1 cellular context compared by ENCODE assay signal in the genomic region with DNA sequence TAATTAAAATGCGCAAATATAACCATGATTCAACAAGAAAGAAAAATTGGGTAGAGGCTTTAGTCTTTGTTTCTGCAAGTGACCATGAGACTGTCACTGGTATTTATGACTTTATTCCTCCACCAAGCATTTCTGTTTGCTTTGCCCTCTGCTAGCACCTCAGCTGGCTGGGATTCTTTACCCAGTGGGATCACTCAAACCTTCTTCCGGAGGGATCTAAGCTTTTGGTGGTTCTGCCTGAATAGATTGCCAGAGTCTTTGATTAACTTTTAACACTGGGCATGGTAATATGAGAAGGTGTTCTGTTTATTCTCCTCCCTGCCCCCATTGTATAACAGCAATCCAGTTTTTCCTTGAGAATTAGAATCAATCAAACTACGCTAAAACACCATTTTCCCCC.
TF ChIP-seq lines count a peak whose summit lies in the region.

No MANE protein-coding gene starts in this region.

TF ChIP-seq in WTC11, 78 proteins besides CTCF, POLR2A, EP300 and RAD21 (continued from another document):
- TF ChIP-seq, protein P1, sequence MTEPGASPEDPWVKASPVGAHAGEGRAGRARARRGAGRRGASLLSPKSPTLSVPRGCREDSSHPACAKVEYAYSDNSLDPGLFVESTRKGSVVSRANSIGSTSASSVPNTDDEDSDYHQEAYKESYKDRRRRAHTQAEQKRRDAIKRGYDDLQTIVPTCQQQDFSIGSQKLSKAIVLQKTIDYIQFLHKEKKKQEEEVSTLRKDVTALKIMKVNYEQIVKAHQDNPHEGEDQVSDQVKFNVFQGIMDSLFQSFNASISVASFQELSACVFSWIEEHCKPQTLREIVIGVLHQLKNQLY (CRISPR knock-in tag; IDR thresholded peaks at IDR 0.05): no peak
- TF ChIP-seq ZNF423 (CRISPR knock-in tag; IDR thresholded peaks at IDR 0.05) (no peak), FOXJ3 (CRISPR knock-in tag; IDR thresholded peaks at IDR 0.05; ENCODE audit: borderline replicate concordance) (no peak), NR2C2 (CRISPR knock-in tag; IDR thresholded peaks at IDR 0.05) (no peak), TCF7 (CRISPR knock-in tag; IDR thresholded peaks at IDR 0.05; ENCODE audit: low read depth) (no peak), FOXK1 (CRISPR knock-in tag; IDR thresholded peaks at IDR 0.05) (no peak)
- TF ChIP-seq, protein P2, sequence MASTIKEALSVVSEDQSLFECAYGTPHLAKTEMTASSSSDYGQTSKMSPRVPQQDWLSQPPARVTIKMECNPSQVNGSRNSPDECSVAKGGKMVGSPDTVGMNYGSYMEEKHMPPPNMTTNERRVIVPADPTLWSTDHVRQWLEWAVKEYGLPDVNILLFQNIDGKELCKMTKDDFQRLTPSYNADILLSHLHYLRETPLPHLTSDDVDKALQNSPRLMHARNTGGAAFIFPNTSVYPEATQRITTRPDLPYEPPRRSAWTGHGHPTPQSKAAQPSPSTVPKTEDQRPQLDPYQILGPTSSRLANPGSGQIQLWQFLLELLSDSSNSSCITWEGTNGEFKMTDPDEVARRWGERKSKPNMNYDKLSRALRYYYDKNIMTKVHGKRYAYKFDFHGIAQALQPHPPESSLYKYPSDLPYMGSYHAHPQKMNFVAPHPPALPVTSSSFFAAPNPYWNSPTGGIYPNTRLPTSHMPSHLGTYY (CRISPR knock-in tag; IDR thresholded peaks at IDR 0.05): no peak
- TF ChIP-seq, protein P3, sequence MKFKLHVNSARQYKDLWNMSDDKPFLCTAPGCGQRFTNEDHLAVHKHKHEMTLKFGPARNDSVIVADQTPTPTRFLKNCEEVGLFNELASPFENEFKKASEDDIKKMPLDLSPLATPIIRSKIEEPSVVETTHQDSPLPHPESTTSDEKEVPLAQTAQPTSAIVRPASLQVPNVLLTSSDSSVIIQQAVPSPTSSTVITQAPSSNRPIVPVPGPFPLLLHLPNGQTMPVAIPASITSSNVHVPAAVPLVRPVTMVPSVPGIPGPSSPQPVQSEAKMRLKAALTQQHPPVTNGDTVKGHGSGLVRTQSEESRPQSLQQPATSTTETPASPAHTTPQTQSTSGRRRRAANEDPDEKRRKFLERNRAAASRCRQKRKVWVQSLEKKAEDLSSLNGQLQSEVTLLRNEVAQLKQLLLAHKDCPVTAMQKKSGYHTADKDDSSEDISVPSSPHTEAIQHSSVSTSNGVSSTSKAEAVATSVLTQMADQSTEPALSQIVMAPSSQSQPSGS (CRISPR knock-in tag; IDR thresholded peaks at IDR 0.05; ENCODE audit: borderline replicate concordance, low read depth): no peak
- TF ChIP-seq, protein P4, sequence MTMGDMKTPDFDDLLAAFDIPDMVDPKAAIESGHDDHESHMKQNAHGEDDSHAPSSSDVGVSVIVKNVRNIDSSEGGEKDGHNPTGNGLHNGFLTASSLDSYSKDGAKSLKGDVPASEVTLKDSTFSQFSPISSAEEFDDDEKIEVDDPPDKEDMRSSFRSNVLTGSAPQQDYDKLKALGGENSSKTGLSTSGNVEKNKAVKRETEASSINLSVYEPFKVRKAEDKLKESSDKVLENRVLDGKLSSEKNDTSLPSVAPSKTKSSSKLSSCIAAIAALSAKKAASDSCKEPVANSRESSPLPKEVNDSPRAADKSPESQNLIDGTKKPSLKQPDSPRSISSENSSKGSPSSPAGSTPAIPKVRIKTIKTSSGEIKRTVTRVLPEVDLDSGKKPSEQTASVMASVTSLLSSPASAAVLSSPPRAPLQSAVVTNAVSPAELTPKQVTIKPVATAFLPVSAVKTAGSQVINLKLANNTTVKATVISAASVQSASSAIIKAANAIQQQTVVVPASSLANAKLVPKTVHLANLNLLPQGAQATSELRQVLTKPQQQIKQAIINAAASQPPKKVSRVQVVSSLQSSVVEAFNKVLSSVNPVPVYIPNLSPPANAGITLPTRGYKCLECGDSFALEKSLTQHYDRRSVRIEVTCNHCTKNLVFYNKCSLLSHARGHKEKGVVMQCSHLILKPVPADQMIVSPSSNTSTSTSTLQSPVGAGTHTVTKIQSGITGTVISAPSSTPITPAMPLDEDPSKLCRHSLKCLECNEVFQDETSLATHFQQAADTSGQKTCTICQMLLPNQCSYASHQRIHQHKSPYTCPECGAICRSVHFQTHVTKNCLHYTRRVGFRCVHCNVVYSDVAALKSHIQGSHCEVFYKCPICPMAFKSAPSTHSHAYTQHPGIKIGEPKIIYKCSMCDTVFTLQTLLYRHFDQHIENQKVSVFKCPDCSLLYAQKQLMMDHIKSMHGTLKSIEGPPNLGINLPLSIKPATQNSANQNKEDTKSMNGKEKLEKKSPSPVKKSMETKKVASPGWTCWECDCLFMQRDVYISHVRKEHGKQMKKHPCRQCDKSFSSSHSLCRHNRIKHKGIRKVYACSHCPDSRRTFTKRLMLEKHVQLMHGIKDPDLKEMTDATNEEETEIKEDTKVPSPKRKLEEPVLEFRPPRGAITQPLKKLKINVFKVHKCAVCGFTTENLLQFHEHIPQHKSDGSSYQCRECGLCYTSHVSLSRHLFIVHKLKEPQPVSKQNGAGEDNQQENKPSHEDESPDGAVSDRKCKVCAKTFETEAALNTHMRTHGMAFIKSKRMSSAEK (CRISPR knock-in tag; IDR thresholded peaks at IDR 0.05; ENCODE audit: borderline replicate concordance): no peak
